27 cellular contexts compared by ENCODE assay signal in genomic region chr18:24254071-24254470, GRCh38.
"Had no signal": no experiment of that assay in that cellular context is flagged by ENCODE, and none has a peak within 500 bp of the region (broad histone marks: within the 10 kb centered on the region; RNA-seq: fewer than 3 reads in every experiment).

No MANE protein-coding gene starts in this region.

- H3K4me1 ChIP-seq: neural progenitor cell, parathyroid adenoma, right lobe of liver, thyroid gland, upper lobe of left lung, vagina had no signal

- DNase-seq: occipital lobe; ovary; posterior cingulate gyrus; psoas muscle; right cardiac atrium; right lobe of liver; sigmoid colon; small intestine; stimulated activated CD4-positive, alpha-beta T cell treated with anti-CD3 and anti-CD28 coated beads, Interleukin-15, amount 100 ng/mL, for 24 hours; stimulated activated CD4-positive, alpha-beta T cell treated with anti-CD3 and anti-CD28 coated beads, Interleukin-2, amount 100 ng/mL, for 24 hours; stimulated activated CD4-positive, alpha-beta T cell treated with anti-CD3 and anti-CD28 coated beads, Interleukin-2, amount 100 ng/mL, for 48 hours; stimulated activated CD4-positive, alpha-beta T cell treated with anti-CD3 and anti-CD28 coated beads, Interleukin-4, amount 100 ng/mL, for 24 hours; stimulated activated naive B cell treated with anti-CD40 and anti-IgM and Interleukin-4, amounts not matched to agents 10 μg/mL and 1 μg/mL and 100 μg/mL, for 72 hours; stimulated activated naive CD4-positive, alpha-beta T cell treated with Interleukin-2 at 50 U/mL for 16 hours; stomach; thyroid gland; trophoblast cell; upper lobe of left lung had no signal

- H3K9me3 Mint-ChIP-seq: stimulated activated effector memory CD8-positive, alpha-beta T cell treated with anti-CD3 and anti-CD28 coated beads, Interleukin-12 subunit alpha, Interleukin-12 subunit beta, amount 100 ng/mL, for 72 hours; stimulated activated naive CD8-positive, alpha-beta T cell treated with anti-CD3 and anti-CD28 coated beads, Interleukin-15, Interleukin-2, amounts not matched to agents 100 ng/mL and 50 ng/mL, for 24 hours had no signal

- H3K27ac ChIP-seq: neural progenitor cell, ovary, parathyroid adenoma, psoas muscle, right lobe of liver, sigmoid colon, stomach, thoracic aorta, thyroid gland, tibial nerve, upper lobe of left lung, vagina had no signal

- H3K36me3 Mint-ChIP-seq: stimulated activated effector memory CD8-positive, alpha-beta T cell treated with anti-CD3 and anti-CD28 coated beads, Interleukin-12 subunit alpha, Interleukin-12 subunit beta, amount 100 ng/mL, for 72 hours had no signal

- H3K4me3 ChIP-seq: neural progenitor cell, ovary, psoas muscle, right lobe of liver, sigmoid colon, stomach, thoracic aorta, thyroid gland, tibial nerve, upper lobe of left lung, vagina had no signal

- H3K4me1 Mint-ChIP-seq: nephron; neural progenitor cell; stimulated activated effector memory CD8-positive, alpha-beta T cell treated with anti-CD3 and anti-CD28 coated beads, Interleukin-12 subunit alpha, Interleukin-12 subunit beta, amount 100 ng/mL, for 72 hours; stimulated activated naive B cell treated with anti-CD40 and anti-IgM and Interleukin-4, amounts not matched to agents 10 μg/mL and 1 μg/mL and 100 μg/mL, for 72 hours had no signal

- H3K36me3 ChIP-seq: neural progenitor cell, ovary, right lobe of liver, sigmoid colon, stomach, thoracic aorta, thyroid gland, upper lobe of left lung, vagina had no signal

- ATAC-seq: psoas muscle; right cardiac atrium; right lobe of liver; stimulated activated effector memory CD8-positive, alpha-beta T cell treated with anti-CD3 and anti-CD28 coated beads, Interleukin-12 subunit alpha, Interleukin-12 subunit beta, amount 100 ng/mL, for 72 hours; stimulated activated naive B cell treated with anti-CD40 and anti-IgM and Interleukin-4, amounts not matched to agents 10 μg/mL and 1 μg/mL and 100 μg/mL, for 72 hours had no signal

- H3K27ac Mint-ChIP-seq: nephron; neural progenitor cell; progenitor cell of endocrine pancreas; stimulated activated effector memory CD8-positive, alpha-beta T cell treated with anti-CD3 and anti-CD28 coated beads, Interleukin-12 subunit alpha, Interleukin-12 subunit beta, amount 100 ng/mL, for 72 hours; stimulated activated naive B cell treated with anti-CD40 and anti-IgM and Interleukin-4, amounts not matched to agents 10 μg/mL and 1 μg/mL and 100 μg/mL, for 72 hours; stimulated activated naive CD8-positive, alpha-beta T cell treated with anti-CD3 and anti-CD28 coated beads, Interleukin-15, Interleukin-2, amounts not matched to agents 100 ng/mL and 50 ng/mL, for 24 hours had no signal

- H3K27me3 Mint-ChIP-seq: progenitor cell of endocrine pancreas; stimulated activated naive B cell treated with anti-CD40 and anti-IgM and Interleukin-4, amounts not matched to agents 10 μg/mL and 1 μg/mL and 100 μg/mL, for 72 hours had no signal

- H3K9me3 ChIP-seq: ovary, psoas muscle, right lobe of liver, sigmoid colon, stomach, thoracic aorta, thyroid gland, vagina had no signal

- H3K4me3 Mint-ChIP-seq: nephron; neural progenitor cell; stimulated activated effector memory CD8-positive, alpha-beta T cell treated with anti-CD3 and anti-CD28 coated beads, Interleukin-12 subunit alpha, Interleukin-12 subunit beta, amount 100 ng/mL, for 72 hours; stimulated activated naive B cell treated with anti-CD40 and anti-IgM and Interleukin-4, amounts not matched to agents 10 μg/mL and 1 μg/mL and 100 μg/mL, for 72 hours; stimulated activated naive CD8-positive, alpha-beta T cell treated with anti-CD3 and anti-CD28 coated beads, Interleukin-15, Interleukin-2, amounts not matched to agents 100 ng/mL and 50 ng/mL, for 24 hours had no signal

- H3K9ac ChIP-seq: neural progenitor cell, parathyroid adenoma had no signal

- H3K27me3 ChIP-seq: neural progenitor cell, ovary, right lobe of liver, sigmoid colon, stomach, thyroid gland, tibial nerve, upper lobe of left lung, vagina had no signal
